ENCODE assay signal across 9 cellular contexts in genomic region chr15:89673162-89673506, GRCh38. TPM values are rescaled to one million over a fixed set of nuclear protein-coding genes. Genes with fewer than 3 reads are reported as not detected.
DNase-seq lines count a peak whose midpoint lies in the region; ATAC-seq, FAIRE-seq and TF ChIP-seq lines count a peak whose summit lies in the region.
"Had no signal": no experiment of that assay in that cellular context is flagged by ENCODE, and none has a peak within 500 bp of the region (broad histone marks: within the 10 kb centered on the region; RNA-seq: fewer than 3 reads in every experiment).

No MANE protein-coding gene starts in this region.

- peak overlapping the region; percentile 79 for H3K27ac ChIP-seq in subcutaneous abdominal adipose tissue (ENCODE audit: low read depth, low read length)
- H3K27ac ChIP-seq: parathyroid adenoma had no signal

- H3K27me3 Mint-ChIP-seq in activated T-cell treated with anti-CD3 and anti-CD28 coated beads, Interleukin-2, amount 50 U/mL, for 24 hours: no peaks in the 10 kb centered on the region
- H3K27me3 Mint-ChIP-seq in Calu3 (ENCODE audit: unreplicated experiment): peaks cover 15% of the 10 kb centered on the region

- H3K4me1 Mint-ChIP-seq in activated T-cell treated with anti-CD3 and anti-CD28 coated beads, Interleukin-2, amount 50 U/mL, for 24 hours (ENCODE audit: low read depth): no peaks in the 10 kb centered on the region
- H3K4me1 Mint-ChIP-seq in Calu3 (ENCODE audit: low read depth, unreplicated experiment): no peaks in the 10 kb centered on the region

- H3K4me3 Mint-ChIP-seq in activated T-cell treated with anti-CD3 and anti-CD28 coated beads, Interleukin-2, amount 50 U/mL, for 24 hours: no peak overlapping the region
- H3K4me3 Mint-ChIP-seq in Calu3 (ENCODE audit: low read depth, unreplicated experiment): no peak overlapping the region

- CTCF ChIA-PET in Calu3 (lab: Charles Lee): interaction anchor here (2.3 kb wide), 1 partner anchor 10 kb away, joined by 6 read pairs; no protein-coding TSS in a partner anchor

- peak; percentile 39 to 54 for DNase-seq in activated T-cell treated with anti-CD3 and anti-CD28 coated beads, Interleukin-2, amount 50 U/mL, for 48 hours
- DNase-seq in activated T-cell treated with anti-CD3 and anti-CD28 coated beads, Interleukin-2, amount 50 U/mL, for 24 hours: no peak
- peak; percentile 8 for DNase-seq in NCI-H69 (lab: John Stamatoyannopoulos, UW)
- no peak for DNase-seq in epithelial cell of esophagus (ENCODE audit: low read depth)
- DNase-seq in Calu3: no peak
- no peak for DNase-seq in frontal cortex (ENCODE audit: low spot score in 2 of 2)

- H3K36me3 ChIP-seq in subcutaneous abdominal adipose tissue (ENCODE audit: control insufficient read depth in 5 of 5, insufficient read depth in 5 of 5, low read length in 5 of 5): peaks cover 0 to 74% (median 60%) of the 10 kb centered on the region in 5 donors

- no peaks in the 10 kb centered on the region for H3K9me3 ChIP-seq in subcutaneous abdominal adipose tissue (ENCODE audit: control insufficient read depth in 5 of 5, low read length in 5 of 5)

- peak overlapping the region in 3 of 5 donors; percentile 7 to 40 (median 26) for H3K9ac ChIP-seq in subcutaneous abdominal adipose tissue (ENCODE audit: low read length in 5 of 5)
- H3K9ac ChIP-seq: parathyroid adenoma had no signal

- H3K27ac Mint-ChIP-seq in activated T-cell treated with anti-CD3 and anti-CD28 coated beads, Interleukin-2, amount 50 U/mL, for 24 hours: no peak overlapping the region
- H3K27ac Mint-ChIP-seq in Calu3 (ENCODE audit: unreplicated experiment): no peak overlapping the region

- H3K4me1 ChIP-seq in subcutaneous abdominal adipose tissue (ENCODE audit: control insufficient read depth in 5 of 5, insufficient read depth in 5 of 5, low read length in 5 of 5): peaks cover 7 to 89% (median 60%) of the 10 kb centered on the region in 5 donors
- H3K4me1 ChIP-seq: parathyroid adenoma had no signal

- FAIRE-seq in frontal cortex (lab: Jason Lieb, UNC): no peak

- H3K4me3 ChIP-seq in epithelial cell of esophagus (ENCODE audit: low read length): no peak overlapping the region
- peak overlapping the region; percentile 27 to 99 (median 78) for H3K4me3 ChIP-seq in subcutaneous abdominal adipose tissue (ENCODE audit: low read depth in 1 of 5, low read length in 5 of 5)

- H3K9me3 Mint-ChIP-seq in activated T-cell treated with anti-CD3 and anti-CD28 coated beads, Interleukin-2, amount 50 U/mL, for 24 hours: no peaks in the 10 kb centered on the region
- H3K9me3 Mint-ChIP-seq in Calu3 (ENCODE audit: low read depth, unreplicated experiment): no peaks in the 10 kb centered on the region

- intact Hi-C loops in Calu3 (cut with micrococcal nuclease; ENCODE audit: unreplicated experiment): no loop called here

- H3K36me3 Mint-ChIP-seq in activated T-cell treated with anti-CD3 and anti-CD28 coated beads, Interleukin-2, amount 50 U/mL, for 24 hours (ENCODE audit: low read depth): no peaks in the 10 kb centered on the region
- H3K36me3 Mint-ChIP-seq in Calu3 (ENCODE audit: insufficient read depth, unreplicated experiment): no peaks in the 10 kb centered on the region

- ATAC-seq in HG02885 (IDR thresholded peaks at IDR 0.05; ENCODE audit: poor library complexity, unreplicated experiment): no peak

- BruUV-seq in Calu3 (replicated peaks; lab: Mats Ljungman, UMichigan): no TSS peak

- peak; percentile 19 for TF ChIP-seq CTCF in epithelial cell of esophagus (IDR thresholded peaks at IDR 0.05; ENCODE audit: insufficient read depth, low read depth, low read length, missing control alignments)
- no peak for TF ChIP-seq CTCF in Calu3 (IDR thresholded peaks at IDR 0.05; ENCODE audit: unreplicated experiment)

- no peaks in the 10 kb centered on the region for H3K27me3 ChIP-seq in subcutaneous abdominal adipose tissue (ENCODE audit: control insufficient read depth in 5 of 5, insufficient read depth in 4 of 5, low read length in 5 of 5)

RNA-seq across cellular contexts. Expression of gene PLIN1, which starts 6.0 kb away (rescaled TPM):
- 0.35 and 0.37 TPM in 2 replicates for total RNA-seq in Calu3 (2022)
- total RNA-seq in frontal cortex: under 0.01 TPM

RNA-seq across cellular contexts. Expression of gene PEX11A, which starts 17.4 kb away (rescaled TPM):
- 6.7 and 8.0 TPM in 2 replicates for total RNA-seq in Calu3 (2022)
- total RNA-seq in frontal cortex: 12.6 TPM

RNA-seq across cellular contexts. Expression of gene WDR93, which starts 17.5 kb away (rescaled TPM):
- total RNA-seq in Calu3 (2022): not detected in 2 replicates
- 0.41 TPM for total RNA-seq in frontal cortex

RNA-seq across cellular contexts. Expression of gene KIF7, which starts 17.9 kb away (rescaled TPM):
- total RNA-seq in Calu3 (2022) (1.4 and 1.7 TPM in 2 replicates), frontal cortex (4.9 TPM)

Comparison
In these comparisons a context has a peak if more than half of its experiments do, and no peak if none do; other contexts are left out.
1. DNase-seq: peak in activated T-cell treated with anti-CD3 and anti-CD28 coated beads, Interleukin-2, amount 50 U/mL, for 48 hours (2 of 2) and NCI-H69 (single experiment); none in activated T-cell treated with anti-CD3 and anti-CD28 coated beads, Interleukin-2, amount 50 U/mL, for 24 hours (single experiment), epithelial cell of esophagus (single experiment), Calu3 (single experiment) and frontal cortex (0 of 2).